8 cellular contexts compared by ENCODE assay signal in genomic region chr1:25600971-25601699, GRCh38. TPM values are rescaled to one million over a fixed set of nuclear protein-coding genes. Genes with fewer than 3 reads are reported as not detected.
DNase-seq lines count a peak whose midpoint lies in the region; ATAC-seq, FAIRE-seq and TF ChIP-seq lines count a peak whose summit lies in the region.
"Not testable (repeated sequence)": the region's sequence is repeated elsewhere in the genome, so short reads cannot be mapped to it uniquely, and the experiment has no call there.

No MANE protein-coding gene starts in this region.

- H3K4me3 ChIP-seq in OCI-LY7 (ENCODE audit: low read depth, low read length, poor library complexity, severe bottlenecking); K562; HepG2 (replicated peaks in 1 of 3; ENCODE audit: insufficient read depth in 1 of 3, low read depth in 2 of 3, low read length in 3 of 3); small intestine (ENCODE audit: low read depth in 1 of 2, low read length in 2 of 2): not testable (repeated sequence)

- not testable (repeated sequence) for H3K27ac ChIP-seq in OCI-LY7 (ENCODE audit: low read depth, low read length, poor library complexity, severe bottlenecking); K562 (ENCODE audit: extremely low read depth, low read depth, low read length); HepG2 (ENCODE audit: extremely low read length, insufficient read depth, low read length); small intestine (ENCODE audit: low read depth in 1 of 2, low read length in 1 of 2)

- ATAC-seq in K562: not testable (repeated sequence)
- peak; percentile 81 for ATAC-seq in HepG2

- FAIRE-seq in K562 (lab: Jason Lieb, UNC); HepG2 (lab: Jason Lieb, UNC); small intestine (lab: Jason Lieb, UNC): not testable (repeated sequence)

- TF ChIP-seq POLR2A in K562 (conservative IDR thresholded peaks at IDR 0.05); HepG2 (IDR thresholded peaks at IDR 0.05; ENCODE audit: insufficient read depth in 1 of 2, low read depth in 2 of 2, low read length in 2 of 2): not testable (repeated sequence)

- 18% methylated on average over 4 of the region's 5 CpGs for WGBS in K562 (ENCODE audit: insufficient coverage, low coverage, missing lambda C conversion rate)
- WGBS in HepG2 (ENCODE audit: low lambda C conversion rate): 20% methylated on average over 4 of the region's 5 CpGs
- 48 to 72% (median 51%) methylated on average over 5 of the region's 5 CpGs for WGBS in small intestine, 3 donors

- H3K9ac ChIP-seq in K562 (ENCODE audit: insufficient read depth in 1 of 2, low read depth in 2 of 2, low read length in 2 of 2); HepG2 (ENCODE audit: insufficient read depth, low read depth, low read length): not testable (repeated sequence)

- TF ChIP-seq RAD21 in K562 (CRISPR knock-in tag; conservative IDR thresholded peaks at IDR 0.05 in 1 of 2, IDR thresholded peaks at IDR 0.05 in 1 of 2); HepG2 (CRISPR knock-in tag; IDR thresholded peaks at IDR 0.05): not testable (repeated sequence)

- not testable (repeated sequence) for H3K36me3 ChIP-seq in OCI-LY7 (ENCODE audit: insufficient read depth, low read length); K562 (ENCODE audit: control insufficient read depth, insufficient read depth, low read length); HepG2 (replicated peaks in 1 of 2; ENCODE audit: control insufficient read depth in 1 of 2, insufficient read depth in 2 of 2, low read length in 2 of 2); small intestine (ENCODE audit: control insufficient read depth in 2 of 2, insufficient read depth in 2 of 2, low read length in 2 of 2)

- peak overlapping the region; percentile 48 for H3K4me2 ChIP-seq in OCI-LY7 (ENCODE audit: low read length)
- H3K4me2 ChIP-seq in K562 (ENCODE audit: insufficient read depth, low read length); HepG2 (ENCODE audit: low read depth, low read length): not testable (repeated sequence)

- CTCF ChIA-PET in OCI-LY7 (lab: Charles Lee; ENCODE audit: unreplicated experiment); K562 (lab: Yijun Ruan, JAX; ENCODE audit: low intra/inter-chr PET ratio); HepG2 (lab: Yijun Ruan, JAX; ENCODE audit: low intra/inter-chr PET ratio, low total read pairs): not testable (repeated sequence)

- H3K9me3 ChIP-seq in OCI-LY7 (ENCODE audit: low read length); K562 (replicated peaks; ENCODE audit: control insufficient read depth, insufficient read depth, low read depth, low read length); HepG2 (ENCODE audit: low read length); small intestine (ENCODE audit: control insufficient read depth, low read depth): not testable (repeated sequence)

- H3K79me2 ChIP-seq in OCI-LY7 (ENCODE audit: insufficient read depth, low read depth, low read length); K562 (ENCODE audit: control insufficient read depth, insufficient read depth, low read length); HepG2 (ENCODE audit: insufficient read depth, low read length): not testable (repeated sequence)

- not testable (repeated sequence) for H3K9me1 ChIP-seq in K562 (ENCODE audit: control insufficient read depth, insufficient read depth, low read length)

- peaks cover 35 to 47% of the 10 kb centered on the region in 2 experiments for H3K27me3 ChIP-seq in K562 (ENCODE audit: control insufficient read depth in 2 of 2, insufficient read depth in 2 of 2, low read length in 2 of 2)
- H3K27me3 ChIP-seq in HepG2 (ENCODE audit: control insufficient read depth in 1 of 2, insufficient read depth in 2 of 2, low read length in 2 of 2); small intestine (ENCODE audit: control insufficient read depth in 2 of 2, insufficient read depth in 2 of 2, low read length in 2 of 2): not testable (repeated sequence)

- in situ Hi-C loops in K562 (cut with MboI): not testable (repeated sequence)
- in situ Hi-C loops in HepG2 (cut with HindIII; ENCODE audit: extremely low pct_ligation_motif_present, low pct_unique_long_range_greater_than_20kb): loop anchor here (25.0 kb wide), 1 partner anchor 211 kb away; the partner anchor contains the start of genes MTFR1L and SELENON

- H3K9me2 ChIP-seq in OCI-LY7 (ENCODE audit: insufficient read depth, low read length): not testable (repeated sequence)

- TF ChIP-seq EP300 in K562 (IDR thresholded peaks at IDR 0.05; ENCODE audit: low read length); HepG2 (IDR thresholded peaks at IDR 0.05; ENCODE audit: low read depth in 2 of 2, low read length in 2 of 2); HepG2 (CRISPR knock-in tag; IDR thresholded peaks at IDR 0.05; ENCODE audit: borderline replicate concordance): not testable (repeated sequence)

- POLR2A ChIA-PET in OCI-LY7 (lab: Charles Lee); HepG2 (lab: Yijun Ruan, JAX): not testable (repeated sequence)
- POLR2A ChIA-PET in K562 (lab: Yijun Ruan, JAX): interaction anchor here (0.6 to 0.8 kb wide), 2 partner anchors 11 to 57 kb away, joined by 3 read pairs; no protein-coding TSS in a partner anchor

- TF ChIP-seq CTCF in OCI-LY7 (conservative IDR thresholded peaks at IDR 0.05; ENCODE audit: low read length); K562 (IDR thresholded peaks at IDR 0.05 in 2 of 3, conservative IDR thresholded peaks at IDR 0.05 in 1 of 3; ENCODE audit: insufficient read depth in 2 of 3, low read depth in 1 of 3, low read length in 3 of 3); HepG2 (CRISPR knock-in tag; IDR thresholded peaks at IDR 0.05): not testable (repeated sequence)

- H3K4me1 ChIP-seq in OCI-LY7 (ENCODE audit: insufficient read depth, low read length, poor library complexity, severe bottlenecking) (peaks cover 49% of the 10 kb centered on the region), HepG2 (ENCODE audit: insufficient read depth, low read length) (peaks cover 18% of the 10 kb centered on the region)
- not testable (repeated sequence) for H3K4me1 ChIP-seq in K562 (replicated peaks in 1 of 2; ENCODE audit: control insufficient read depth in 2 of 2, insufficient read depth in 2 of 2, low read length in 2 of 2); small intestine (ENCODE audit: control insufficient read depth in 2 of 2, insufficient read depth in 1 of 2, low read depth in 1 of 2, low read length in 1 of 2)

- H2AFZ ChIP-seq in OCI-LY7 (ENCODE audit: low read length); K562 (ENCODE audit: low read depth, low read length); HepG2 (ENCODE audit: low read length): not testable (repeated sequence)

- DNase-seq in COR-L47 (lab: John Stamatoyannopoulos, UW) (peak; percentile 28), HuH-7.5 (ENCODE audit: low spot score) (peak; percentile 42), NCI-H1417 (lab: John Stamatoyannopoulos, UW) (peak in 2 of 3 experiments; percentile 10 to 23), NCI-H2196 treated with DMSO at 0.1 percent for 48 hours (lab: John Stamatoyannopoulos, UW; ENCODE audit: unreplicated experiment) (peak; percentile 35), HepG2 (ENCODE audit: low spot score) (peak; percentile 62), small intestine (peak; percentile 49)
- not testable (repeated sequence) for DNase-seq in OCI-LY7 (ENCODE audit: low spot score); K562 (ENCODE audit: extremely low read depth in 1 of 4, low spot score in 3 of 4)

- H4K20me1 ChIP-seq in OCI-LY7 (ENCODE audit: insufficient read depth, low read length); K562 (replicated peaks; ENCODE audit: control insufficient read depth, insufficient read depth, low read length); HepG2 (ENCODE audit: insufficient read depth, low read length): not testable (repeated sequence)

- not testable (repeated sequence) for BruUV-seq in OCI-LY7 (replicated peaks; lab: Mats Ljungman, UMichigan); K562 (replicated peaks; lab: Mats Ljungman, UMichigan); HepG2 (replicated peaks; lab: Mats Ljungman, UMichigan)

- intact Hi-C loops in OCI-LY7 (cut with micrococcal nuclease; ENCODE audit: unreplicated experiment); K562 (cut with micrococcal nuclease); HepG2 (cut with micrococcal nuclease; ENCODE audit: unreplicated experiment): not testable (repeated sequence)

RNA-seq across cellular contexts. Expression of gene MAN1C1, which starts 15.5 kb away (rescaled TPM):
- 2.4 and 3.0 TPM in 2 replicates for total RNA-seq in OCI-LY7 (2014; rRNA removed; shearing (Covaris generic))
- total RNA-seq in OCI-LY7 (2022) (4.6 and 4.9 TPM in 2 replicates), K562 (2014; rRNA removed) (not detected in 2 replicates), K562 (2014; rRNA removed; fragmentation: Illumina TruSeq; extraction: Trizol) (0.15 TPM in 1 of 2 replicates, not detected in the other), K562 (2015; rRNA removed; fragmentation: Illumina TruSeq; extraction: Trizol) (0.18 TPM in 1 of 2 replicates, not detected in the other), K562 (2021) (0.22 and 0.44 TPM in 2 replicates), HepG2 (2016; rRNA removed; fragmentation: Illumina TruSeq; extraction: Trizol) (0.15 and 0.49 TPM in 2 replicates)
- total RNA-seq in K562 (2011; cell fraction: chromatin; rRNA removed; ENCODE audit: low replicate concordance): 0.19 TPM in 1 of 2 replicates, not detected in the other
- total RNA-seq in K562 (2011; cell fraction: nucleolus; rRNA removed): 0.13 and 0.50 TPM in 2 replicates
- 0.22 and 0.46 TPM in 2 replicates for total RNA-seq in K562 (2011; cell fraction: nucleoplasm; rRNA removed)
- polyA plus RNA-seq in K562 (2011; rRNA removed) (0.06 and 0.11 TPM in 2 replicates), K562 (2014; fragmentation: Illumina TruSeq; extraction: Trizol) (0.04 and 0.29 TPM in 2 replicates), K562 (2014; fragmentation: Nextera tagmentation; extraction: Ambion mirVana) (not detected), K562 (2014; rRNA removed) (0.04 TPM in 1 of 2 replicates, not detected in the other), HepG2 (2011; rRNA removed) (0.18 and 0.39 TPM in 2 replicates), small intestine (1 to 10 TPM in 2 of 3 donors, under 1 TPM in 1; 0.67 to 5.4 (median 1.4) TPM)
- 0.07 TPM in 2 replicates for polyA plus RNA-seq in K562 (2011; cell fraction: cytosol; rRNA removed)
- polyA plus RNA-seq in K562 (2011; cell fraction: nucleus; rRNA removed): 0.07 and 0.25 TPM in 2 replicates
- polyA plus RNA-seq in K562 (2012): 0.07 and 0.53 TPM in 2 replicates
- polyA minus RNA-seq in K562 (2011; rRNA and poly(A)+ RNA removed): 0.18 TPM in 1 of 2 replicates, not detected in the other
- polyA minus RNA-seq in K562 (2011; cell fraction: cytosol; rRNA and poly(A)+ RNA removed): not detected in 2 replicates
- 0.13 TPM in 1 of 2 replicates, not detected in the other for polyA minus RNA-seq in K562 (2011; cell fraction: nucleus; rRNA and poly(A)+ RNA removed)
- total RNA-seq in HepG2 (2016; cell fraction: cytosol; rRNA removed; fragmentation: Illumina TruSeq; extraction: Trizol; ENCODE audit: low read depth): 0.26 and 0.30 TPM in 2 replicates
- total RNA-seq in HepG2 (2016; cell fraction: insoluble cytoplasmic fraction; rRNA removed; fragmentation: Illumina TruSeq; extraction: Trizol): 0.32 and 0.39 TPM in 2 replicates
- total RNA-seq in HepG2 (2016; cell fraction: membrane; rRNA removed; fragmentation: Illumina TruSeq; extraction: Trizol): 0.31 and 0.69 TPM in 2 replicates
- total RNA-seq in HepG2 (2016; cell fraction: nucleus; rRNA removed; fragmentation: Illumina TruSeq; extraction: Trizol): 0.25 and 0.50 TPM in 2 replicates
- polyA plus RNA-seq in HepG2 (2011; cell fraction: cytosol; rRNA removed): 0.30 and 0.31 TPM in 2 replicates
- polyA plus RNA-seq in HepG2 (2011; cell fraction: nucleus; rRNA removed): 0.23 and 0.45 TPM in 2 replicates
- polyA plus RNA-seq in HepG2 (2012): 0.08 and 0.34 TPM in 2 replicates
- polyA plus RNA-seq in HepG2 (2016; cell fraction: cytosol; fragmentation: Illumina TruSeq; extraction: Trizol; ENCODE audit: low read depth): 0.11 and 0.33 TPM in 2 replicates
- polyA plus RNA-seq in HepG2 (2016; cell fraction: insoluble cytoplasmic fraction; fragmentation: Illumina TruSeq; extraction: Trizol; ENCODE audit: low read depth): 0.90 and 1.0 TPM in 2 replicates
- polyA plus RNA-seq in HepG2 (2016; cell fraction: membrane; fragmentation: Illumina TruSeq; extraction: Trizol; ENCODE audit: low read depth): 0.25 and 0.31 TPM in 2 replicates
- 0.79 TPM in 1 of 2 replicates, not detected in the other for polyA plus RNA-seq in HepG2 (2016; cell fraction: nucleus; fragmentation: Illumina TruSeq; extraction: Trizol; ENCODE audit: insufficient read depth, low read depth)
- 0.16 and 0.40 TPM in 2 replicates for polyA minus RNA-seq in HepG2 (2011; rRNA and poly(A)+ RNA removed; ENCODE audit: low replicate concordance)
- not detected in 2 replicates for polyA minus RNA-seq in HepG2 (2011; cell fraction: cytosol; rRNA and poly(A)+ RNA removed)
- 0.26 TPM in 1 of 2 replicates, not detected in the other for polyA minus RNA-seq in HepG2 (2011; cell fraction: nucleus; rRNA and poly(A)+ RNA removed)

RNA-seq across cellular contexts. Expression of gene LDLRAP1, which starts 57.7 kb away (rescaled TPM):
- 12.6 and 14.9 TPM in 2 replicates for total RNA-seq in OCI-LY7 (2014; rRNA removed; shearing (Covaris generic))
- total RNA-seq in OCI-LY7 (2022) (30.3 and 36.2 TPM in 2 replicates), K562 (2014; rRNA removed) (14.2 and 19.0 TPM in 2 replicates), K562 (2014; rRNA removed; fragmentation: Illumina TruSeq; extraction: Trizol) (10.9 and 13.0 TPM in 2 replicates), K562 (2015; rRNA removed; fragmentation: Illumina TruSeq; extraction: Trizol) (16.3 and 17.7 TPM in 2 replicates), K562 (2021) (28.8 and 29.2 TPM in 2 replicates), HepG2 (2016; rRNA removed; fragmentation: Illumina TruSeq; extraction: Trizol) (6.3 and 7.2 TPM in 2 replicates)
- 30.0 and 73.0 TPM in 2 replicates for total RNA-seq in K562 (2011; cell fraction: chromatin; rRNA removed; ENCODE audit: low replicate concordance)
- 38.5 and 41.1 TPM in 2 replicates for total RNA-seq in K562 (2011; cell fraction: nucleolus; rRNA removed)
- 33.9 and 37.2 TPM in 2 replicates for total RNA-seq in K562 (2011; cell fraction: nucleoplasm; rRNA removed)
- polyA plus RNA-seq in K562 (2011; rRNA removed) (16.2 and 25.0 TPM in 2 replicates), K562 (2014; fragmentation: Illumina TruSeq; extraction: Trizol) (26.8 and 29.6 TPM in 2 replicates), K562 (2014; fragmentation: Nextera tagmentation; extraction: Ambion mirVana) (1 to 10 TPM in 1 of 2 experiments, under 1 TPM in 1; 0.56 to 1.4 TPM), K562 (2014; rRNA removed) (22.2 and 25.7 TPM in 2 replicates), HepG2 (2011; rRNA removed) (12.1 and 13.7 TPM in 2 replicates), small intestine (10 to 100 TPM in 2 of 3 donors, 1 to 10 TPM in 1; 9.5 to 18.2 (median 13.0) TPM)
- polyA plus RNA-seq in K562 (2011; cell fraction: cytosol; rRNA removed): 22.4 and 23.7 TPM in 2 replicates
- polyA plus RNA-seq in K562 (2011; cell fraction: nucleus; rRNA removed): 69.9 and 75.9 TPM in 2 replicates
- 24.3 and 30.1 TPM in 2 replicates for polyA plus RNA-seq in K562 (2012)
- 11.8 and 12.8 TPM in 2 replicates for polyA minus RNA-seq in K562 (2011; rRNA and poly(A)+ RNA removed)
- 11.8 and 16.7 TPM in 2 replicates for polyA minus RNA-seq in K562 (2011; cell fraction: cytosol; rRNA and poly(A)+ RNA removed)
- 6.9 and 14.2 TPM in 2 replicates for polyA minus RNA-seq in K562 (2011; cell fraction: nucleus; rRNA and poly(A)+ RNA removed)
- 1.6 and 1.8 TPM in 2 replicates for total RNA-seq in HepG2 (2016; cell fraction: cytosol; rRNA removed; fragmentation: Illumina TruSeq; extraction: Trizol; ENCODE audit: low read depth)
- 5.6 and 7.1 TPM in 2 replicates for total RNA-seq in HepG2 (2016; cell fraction: insoluble cytoplasmic fraction; rRNA removed; fragmentation: Illumina TruSeq; extraction: Trizol)
- 5.1 and 6.4 TPM in 2 replicates for total RNA-seq in HepG2 (2016; cell fraction: membrane; rRNA removed; fragmentation: Illumina TruSeq; extraction: Trizol)
- 4.2 and 4.7 TPM in 2 replicates for total RNA-seq in HepG2 (2016; cell fraction: nucleus; rRNA removed; fragmentation: Illumina TruSeq; extraction: Trizol)
- 9.5 and 10.4 TPM in 2 replicates for polyA plus RNA-seq in HepG2 (2011; cell fraction: cytosol; rRNA removed)
- polyA plus RNA-seq in HepG2 (2011; cell fraction: nucleus; rRNA removed): 22.0 and 26.7 TPM in 2 replicates
- 7.7 and 7.8 TPM in 2 replicates for polyA plus RNA-seq in HepG2 (2012)
- 1.6 and 1.8 TPM in 2 replicates for polyA plus RNA-seq in HepG2 (2016; cell fraction: cytosol; fragmentation: Illumina TruSeq; extraction: Trizol; ENCODE audit: low read depth)
- 7.0 and 8.1 TPM in 2 replicates for polyA plus RNA-seq in HepG2 (2016; cell fraction: insoluble cytoplasmic fraction; fragmentation: Illumina TruSeq; extraction: Trizol; ENCODE audit: low read depth)
- polyA plus RNA-seq in HepG2 (2016; cell fraction: membrane; fragmentation: Illumina TruSeq; extraction: Trizol; ENCODE audit: low read depth): 4.6 and 4.8 TPM in 2 replicates
- polyA plus RNA-seq in HepG2 (2016; cell fraction: nucleus; fragmentation: Illumina TruSeq; extraction: Trizol; ENCODE audit: insufficient read depth, low read depth): 12.0 and 13.6 TPM in 2 replicates
- polyA minus RNA-seq in HepG2 (2011; rRNA and poly(A)+ RNA removed; ENCODE audit: low replicate concordance): 12.3 and 19.3 TPM in 2 replicates
- 6.8 and 10.5 TPM in 2 replicates for polyA minus RNA-seq in HepG2 (2011; cell fraction: cytosol; rRNA and poly(A)+ RNA removed)
- 6.1 and 6.2 TPM in 2 replicates for polyA minus RNA-seq in HepG2 (2011; cell fraction: nucleus; rRNA and poly(A)+ RNA removed)
